Comparison of ENCODE assay signal across 8 cellular contexts in genomic region chr3:52053307-52054304, GRCh38. TPM values are rescaled to one million over a fixed set of nuclear protein-coding genes. Genes with fewer than 3 reads are reported as not detected.
A peak's percentile ranks its signal among the peaks of the same experiment; 100 is the strongest.
DNase-seq lines count a peak whose midpoint lies in the region; ATAC-seq lines count a peak whose summit lies in the region.

No MANE protein-coding gene starts in this region.

- H3K4me3 ChIP-seq in CD4-positive, alpha-beta memory T cell (ENCODE audit: low read length in 2 of 2) = peak overlapping the region; percentile 63 to 72

- H3K27me3 ChIP-seq in CD4-positive, alpha-beta memory T cell (ENCODE audit: insufficient read depth, low read length) = no peaks in the 10 kb centered on the region

- H3K9me3 ChIP-seq in CD4-positive, alpha-beta memory T cell (ENCODE audit: control insufficient read depth in 1 of 2, low read length in 2 of 2) = no peaks in the 10 kb centered on the region

- intact Hi-C loops in CD4-positive, alpha-beta memory T cell (cut with micrococcal nuclease) = loop anchor here (1.0 kb wide), 2 partner anchors 70 to 111 kb away; partner anchors contain the start of gene PARP3

- peaks cover 74% of the 10 kb centered on the region for H3K4me1 ChIP-seq in CD4-positive, alpha-beta memory T cell (ENCODE audit: insufficient read depth, low read length)

- peaks cover 34 to 69% (median 53%) of the 10 kb centered on the region in 4 donors for H3K4me1 Mint-ChIP-seq in CD4-positive, alpha-beta memory T cell
- peaks cover 57% of the 10 kb centered on the region for H3K4me1 Mint-ChIP-seq in activated naive CD8-positive, alpha-beta T cell treated with anti-CD3 and anti-CD28 coated beads, Interleukin-2, amount 50 U/mL, for 24 hours

- ATAC-seq in activated naive CD8-positive, alpha-beta T cell treated with anti-CD3 and anti-CD28 coated beads, Interleukin-2, amount 50 U/mL, for 24 hours = peak; percentile 22
- ATAC-seq in HG03097 (IDR thresholded peaks at IDR 0.05; ENCODE audit: low FRiP score, unreplicated experiment) = no peak
- no peak for ATAC-seq in HG02623 (IDR thresholded peaks at IDR 0.05; ENCODE audit: unreplicated experiment)

- H3K4me3 Mint-ChIP-seq in CD4-positive, alpha-beta memory T cell = peak overlapping the region; percentile 81 to 92 (median 90)
- peak overlapping the region; percentile 86 for H3K4me3 Mint-ChIP-seq in activated naive CD8-positive, alpha-beta T cell treated with anti-CD3 and anti-CD28 coated beads, Interleukin-2, amount 50 U/mL, for 24 hours

- peak overlapping the region; percentile 74 to 95 (median 93) for H3K27ac Mint-ChIP-seq in CD4-positive, alpha-beta memory T cell
- peak overlapping the region; percentile 80 for H3K27ac Mint-ChIP-seq in activated naive CD8-positive, alpha-beta T cell treated with anti-CD3 and anti-CD28 coated beads, Interleukin-2, amount 50 U/mL, for 24 hours

- DNase-seq in CD4-positive, alpha-beta memory T cell = peak; percentile 28 to 61 (median 33)
- DNase-seq in NCI-H69 (lab: John Stamatoyannopoulos, UW) = peak; percentile 7
- DNase-seq in activated naive CD8-positive, alpha-beta T cell treated with anti-CD3 and anti-CD28 coated beads, Interleukin-2, amount 50 U/mL, for 24 hours = peak; percentile 44
- peak; percentile 70 for DNase-seq in iris pigment epithelial cell (ENCODE audit: low read depth)
- peak; percentile 49 to 50 for DNase-seq in stimulated activated CD4-positive, alpha-beta T cell treated with anti-CD3 and anti-CD28 coated beads, Interleukin-2, amount 100 ng/mL, for 24 hours
- no peak for DNase-seq in NCI-H524 treated with DMSO at 0.1 percent for 48 hours (lab: John Stamatoyannopoulos, UW)

- peaks cover 22% of the 10 kb centered on the region for H3K36me3 ChIP-seq in CD4-positive, alpha-beta memory T cell (ENCODE audit: insufficient read depth, low read length)

- H3K9me3 Mint-ChIP-seq in CD4-positive, alpha-beta memory T cell = peaks cover 0 to 2% (median 0%) of the 10 kb centered on the region in 8 donors
- H3K9me3 Mint-ChIP-seq in activated naive CD8-positive, alpha-beta T cell treated with anti-CD3 and anti-CD28 coated beads, Interleukin-2, amount 50 U/mL, for 24 hours = no peaks in the 10 kb centered on the region

- POLR2A ChIA-PET in CD4-positive, alpha-beta memory T cell (lab: Charles Lee; ENCODE audit: partially characterized antibody) = interaction anchor here (0.6 to 4.4 kb wide), 18 partner anchors 11 to 345 kb away, joined by 3 to 45 read pairs (median 4); partner anchors contain the start of genes ABHD14A, ABHD14B, ACY1 and PARP3

- peak overlapping the region; percentile 67 for H3K27ac ChIP-seq in CD4-positive, alpha-beta memory T cell (ENCODE audit: low read depth, low read length)

- CTCF ChIA-PET in CD4-positive, alpha-beta memory T cell (lab: Charles Lee; ENCODE audit: partially characterized antibody) = interaction anchor here (0.7 to 6.7 kb wide), 17 partner anchors 10 to 112 kb away, joined by 3 to 97 read pairs (median 4); partner anchors contain the start of gene RRP9

- peaks cover 25 to 62% of the 10 kb centered on the region in 2 donors for H3K36me3 Mint-ChIP-seq in CD4-positive, alpha-beta memory T cell
- peaks cover 21% of the 10 kb centered on the region for H3K36me3 Mint-ChIP-seq in activated naive CD8-positive, alpha-beta T cell treated with anti-CD3 and anti-CD28 coated beads, Interleukin-2, amount 50 U/mL, for 24 hours (ENCODE audit: low read depth)

- H3K27me3 Mint-ChIP-seq in CD4-positive, alpha-beta memory T cell = no peaks in the 10 kb centered on the region
- H3K27me3 Mint-ChIP-seq in activated naive CD8-positive, alpha-beta T cell treated with anti-CD3 and anti-CD28 coated beads, Interleukin-2, amount 50 U/mL, for 24 hours = no peaks in the 10 kb centered on the region

RNA-seq across cellular contexts. Expression of gene DUSP7, which starts 2.8 kb away (rescaled TPM):
- 10 to 100 TPM; 43.6 to 44.7 TPM for total RNA-seq in CD4-positive, alpha-beta memory T cell
- polyA plus RNA-seq in CD4-positive, alpha-beta memory T cell = 10 to 100 TPM in 1 of 2 donors, 1 to 10 TPM in 1; 2.8 to 10.2 TPM

RNA-seq across cellular contexts. Expression of gene RPL29, which starts 57.9 kb away (rescaled TPM):
- 1,000 to 10,000 TPM; 1,263 to 1,270 TPM for total RNA-seq in CD4-positive, alpha-beta memory T cell
- polyA plus RNA-seq in CD4-positive, alpha-beta memory T cell = 1,000 to 10,000 TPM in 1 of 2 donors, 100 to 1,000 TPM in 1; 967 to 1,467 TPM
